Comparison of ENCODE assay signal across 8 cellular contexts in the genomic region with DNA sequence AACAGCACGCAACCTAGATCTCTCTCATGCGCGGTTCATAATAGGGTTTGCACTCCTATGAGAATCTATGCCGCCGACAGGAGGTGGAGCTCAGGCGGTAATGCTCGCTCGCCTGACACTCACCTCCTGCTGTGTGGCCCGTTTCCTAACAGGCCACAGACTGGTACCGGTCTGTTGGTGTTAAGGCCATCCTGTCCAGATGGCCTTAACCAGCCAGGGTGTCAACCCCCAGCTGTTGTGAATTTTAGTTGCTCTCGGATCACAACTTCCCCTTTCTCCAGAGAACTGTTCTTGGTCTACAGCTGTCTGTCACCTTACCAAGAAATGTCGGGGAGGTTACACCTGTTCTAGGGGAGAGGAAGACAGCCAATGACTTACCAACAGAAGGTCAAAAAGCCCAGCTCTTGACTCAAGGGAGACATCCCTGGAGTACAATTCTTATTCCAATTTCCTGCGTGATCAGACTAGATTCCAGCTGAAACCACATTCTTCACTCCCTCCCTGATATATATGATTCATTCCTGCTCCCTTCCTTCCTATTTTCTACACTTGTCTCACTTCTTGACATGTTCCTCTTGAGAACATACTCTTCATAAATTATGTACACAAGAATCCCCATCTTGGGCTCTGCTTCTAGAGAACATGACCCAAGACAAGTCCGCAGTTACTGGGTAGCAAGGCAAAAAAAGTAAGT. TPM values are rescaled to one million over a fixed set of nuclear protein-coding genes. Genes with fewer than 3 reads are reported as not detected.
DNase-seq lines count a peak whose midpoint lies in the region; ATAC-seq, FAIRE-seq and TF ChIP-seq lines count a peak whose summit lies in the region.

No MANE protein-coding gene starts in this region.

- no peaks in the 10 kb centered on the region for H3K27me3 Mint-ChIP-seq in endodermal cell (ENCODE audit: insufficient read depth)

- H3K79me2 ChIP-seq in GM12878 (ENCODE audit: control insufficient read depth, insufficient read depth, low read length), result no peaks in the 10 kb centered on the region

- no TSS peak for BruUV-seq in GM12878 (replicated peaks; lab: Mats Ljungman, UMichigan)

- no peak for TF ChIP-seq CTCF in GM20000 (IDR thresholded peaks at IDR 0.05; ENCODE audit: extremely low read depth, missing control alignments)
- no peak for TF ChIP-seq CTCF in GM12878 (IDR thresholded peaks at IDR 0.05 in 2 of 3, conservative IDR thresholded peaks at IDR 0.05 in 1 of 3; ENCODE audit: control insufficient read depth in 2 of 3, extremely low read depth in 1 of 3, insufficient read depth in 1 of 3, low read depth in 3 of 3, low read length in 3 of 3)
- no peak for TF ChIP-seq CTCF in endodermal cell (conservative IDR thresholded peaks at IDR 0.05)

- intact Hi-C loops in GM12878 (cut with micrococcal nuclease; ENCODE audit: unreplicated experiment), result no loop called here

- peak overlapping the region; percentile 54; the same call in 1 of the 2 replicates for H3K4me2 ChIP-seq in GM12878 (ENCODE audit: control insufficient read depth, insufficient read depth)

- no peaks in the 10 kb centered on the region for H3K9me3 Mint-ChIP-seq in endodermal cell

- TF ChIP-seq POLR2A in GM12878 (IDR thresholded peaks at IDR 0.05; ENCODE audit: low read depth, low read length), result no peak

- no peaks in the 10 kb centered on the region for H4K20me1 ChIP-seq in GM12878 (ENCODE audit: control insufficient read depth, insufficient read depth)

- CTCF ChIA-PET in GM12878 (lab: Yijun Ruan, JAX), result no interaction called here

- H3K4me3 Mint-ChIP-seq in endodermal cell, result no peak overlapping the region

- H3K4me3 ChIP-seq in GM12878, result no peak overlapping the region
- no peak overlapping the region for H3K4me3 ChIP-seq in endodermal cell (ENCODE audit: low read length)

- H3K9ac ChIP-seq in GM12878 (ENCODE audit: control insufficient read depth, insufficient read depth, low read length) (no peak overlapping the region), endodermal cell (ENCODE audit: extremely low read depth, low read length, poor library complexity, severe bottlenecking) (no peak overlapping the region)

- H3K36me3 Mint-ChIP-seq in endodermal cell (ENCODE audit: low read depth), result no peaks in the 10 kb centered on the region

- H3K27ac ChIP-seq in GM12878 (ENCODE audit: control insufficient read depth, insufficient read depth), result no peak overlapping the region
- no peak overlapping the region for H3K27ac ChIP-seq in endodermal cell (ENCODE audit: low read depth, low read length)

- DNase-seq in GF-D8 (lab: John Stamatoyannopoulos, UW) (peak; percentile 76), GM20000 (ENCODE audit: low spot score) (peak; percentile 63), GM12878 (ENCODE audit: low read depth, low spot score) (peak; percentile 33), D341Med (ENCODE audit: low spot score) (no peak), endodermal cell (no peak)
- no peak for DNase-seq in activated effector memory CD4-positive, alpha-beta T cell treated with Interleukin-2 at 50 U/mL for 16 hours

- peaks cover 7% of the 10 kb centered on the region for H3K4me1 ChIP-seq in GM12878 (ENCODE audit: control insufficient read depth, insufficient read depth, low read length)
- H3K4me1 ChIP-seq in endodermal cell (ENCODE audit: control insufficient read depth, insufficient read depth, low read length), result no peaks in the 10 kb centered on the region

- H3K4me1 Mint-ChIP-seq in endodermal cell, result peaks cover 6% of the 10 kb centered on the region

- H3K9me3 ChIP-seq in GM12878 (replicated peaks; ENCODE audit: control insufficient read depth, insufficient read depth, low read length), result no peaks in the 10 kb centered on the region
- no peaks in the 10 kb centered on the region for H3K9me3 ChIP-seq in endodermal cell (ENCODE audit: control insufficient read depth, low read length)

- 0 out of 4 replicates have a peak, but pooled peaks of 1 of the 2 experiments have one; percentile 29 for TF ChIP-seq EP300 in GM12878 (IDR thresholded peaks at IDR 0.05; ENCODE audit: borderline replicate concordance in 1 of 2, control insufficient read depth in 1 of 2, low read depth in 2 of 2, low read length in 2 of 2)

- H2AFZ ChIP-seq in GM12878 (ENCODE audit: control insufficient read depth, low read depth, low read length), result peak overlapping the region; percentile 33

- POLR2A ChIA-PET in GM12878 (lab: Charles Lee), result no interaction called here

- H3K27ac Mint-ChIP-seq in endodermal cell, result no peak overlapping the region

- ATAC-seq in HG03354 (IDR thresholded peaks at IDR 0.05; ENCODE audit: poor library complexity, severe bottlenecking, unreplicated experiment) (peak; percentile 96), GM12878 (peak; percentile 87), HG03045 (IDR thresholded peaks at IDR 0.05; ENCODE audit: unreplicated experiment) (no peak)

- 15% methylated on average over 14 of the region's 14 CpGs for WGBS in GM12878 (ENCODE audit: insufficient coverage, insufficient replicate concordance, low lambda C conversion rate, missing lambda C conversion rate)
- 92 to 95% methylated on average over 14 of the region's 14 CpGs for WGBS in endodermal cell (ENCODE audit: insufficient coverage in 1 of 2, insufficient read length in 1 of 2), 2 experiments

- SMC1A ChIA-PET in GM12878 (lab: Charles Lee; ENCODE audit: uncharacterized antibody, unreplicated experiment), result interaction anchor here (1.5 kb wide), 1 partner anchor 10 kb away, joined by 7 read pairs; no protein-coding TSS in a partner anchor

- RAD21 ChIA-PET in GM12878 (lab: Charles Lee; ENCODE audit: unreplicated experiment), result interaction anchor here (1.2 kb wide), 1 partner anchor 10 kb away, joined by 3 read pairs; no protein-coding TSS in a partner anchor

- no peaks in the 10 kb centered on the region for H3K36me3 ChIP-seq in GM12878 (ENCODE audit: control insufficient read depth in 2 of 2, insufficient read depth in 2 of 2, low read length in 1 of 2)
- H3K36me3 ChIP-seq in endodermal cell (ENCODE audit: control insufficient read depth, insufficient read depth, low read length), result no peaks in the 10 kb centered on the region

- no peak for TF ChIP-seq RAD21 in GM12878 (IDR thresholded peaks at IDR 0.05; ENCODE audit: insufficient read depth, low read depth, low read length)

- peak; percentile 90 for FAIRE-seq in GM12878 (lab: Jason Lieb, UNC)

- in situ Hi-C loops in GM12878 (cut with MboI), result no loop called here

- H3K27me3 ChIP-seq in GM12878 (replicated peaks in 1 of 2; ENCODE audit: control insufficient read depth in 2 of 2, insufficient read depth in 2 of 2, low read length in 1 of 2) (no peaks in the 10 kb centered on the region), endodermal cell (ENCODE audit: control insufficient read depth, insufficient read depth, low read length, poor library complexity, severe bottlenecking) (no peaks in the 10 kb centered on the region)

TF ChIP-seq in GM12878, 131 proteins besides CTCF, POLR2A, EP300 and RAD21 (continues in another document):
- no peak for TF ChIP-seq BRCA1 (IDR thresholded peaks at IDR 0.05; ENCODE audit: low read depth, low read length)
- no peak for TF ChIP-seq IRF4 (IDR thresholded peaks at IDR 0.05; ENCODE audit: low read depth, low read length)
- no peak for TF ChIP-seq KAT2A (conservative IDR thresholded peaks at IDR 0.05; ENCODE audit: control insufficient read depth, low read depth, low read length)
- TF ChIP-seq MEF2A (IDR thresholded peaks at IDR 0.05; ENCODE audit: insufficient read depth, low read depth, low read length), result no peak
- TF ChIP-seq ASH2L (IDR thresholded peaks at IDR 0.05; ENCODE audit: borderline replicate concordance, low read depth), result no peak
- no peak for TF ChIP-seq SMC3 (IDR thresholded peaks at IDR 0.05; ENCODE audit: borderline replicate concordance, low read length)

RNA-seq across cellular contexts. Expression of a gene that starts 23.1 kb away (rescaled TPM):
- 29.0 and 30.4 TPM in 2 replicates for total RNA-seq in GM12878 (2013; cell fraction: nucleolus; rRNA removed)
- total RNA-seq in GM12878 (2014; rRNA removed) (1.4 and 1.6 TPM in 2 replicates), GM12878 (2014; rRNA removed; fragmentation: Illumina TruSeq; extraction: Trizol) (1.4 and 1.6 TPM in 2 replicates), GM12878 (2021) (1.9 and 2.1 TPM in 2 replicates), endodermal cell (10 to 100 TPM in 1 of 2 donors, 1 to 10 TPM in 1; 9.6 to 12.1 TPM)
- polyA plus RNA-seq in GM12878 (2011; ENCODE audit: low read depth), result 0.25 TPM
- polyA plus RNA-seq in GM12878 (2011; rRNA removed) (0.08 and 0.09 TPM in 2 replicates), GM12878 (2014; fragmentation: Illumina TruSeq; extraction: Trizol) (1.4 and 1.6 TPM in 2 replicates), GM12878 (2014; fragmentation: Nextera tagmentation; extraction: Ambion mirVana) (under 1 TPM; 0.26 to 0.29 TPM), GM12878 (2014; rRNA removed) (1.4 and 1.5 TPM in 2 replicates), GM12878 (2016; fragmentation: Nextera tagmentation; extraction: Ambion mirVana) (1 to 10 TPM; 1.0 to 1.2 TPM)
- 0.03 and 0.09 TPM in 2 replicates for polyA plus RNA-seq in GM12878 (2011; cell fraction: cytosol; rRNA removed)
- 0.12 and 0.20 TPM in 2 replicates for polyA plus RNA-seq in GM12878 (2011; cell fraction: nucleus; rRNA removed)
- polyA plus RNA-seq in GM12878 (2012), result 0.23 and 0.44 TPM in 2 replicates
- 0.07 and 0.21 TPM in 2 replicates for polyA minus RNA-seq in GM12878 (2011; rRNA and poly(A)+ RNA removed)
- not detected in 2 replicates for polyA minus RNA-seq in GM12878 (2011; cell fraction: cytosol; rRNA and poly(A)+ RNA removed)
- polyA minus RNA-seq in GM12878 (2011; cell fraction: nucleus; rRNA and poly(A)+ RNA removed), result 0.12 and 0.19 TPM in 2 replicates
- polyA plus RNA-seq in endodermal cell (2013, experiment 1 of 2), result 13.1 TPM
- 12.3 TPM for polyA plus RNA-seq in endodermal cell (2013, experiment 2 of 2)

RNA-seq across cellular contexts. Expression of a gene that starts 40.3 kb away (rescaled TPM):
- total RNA-seq in GM12878 (2013; cell fraction: nucleolus; rRNA removed), result 52.6 and 57.0 TPM in 2 replicates
- 7.4 and 7.6 TPM in 2 replicates for total RNA-seq in GM12878 (2014; rRNA removed)
- 6.5 and 6.7 TPM in 2 replicates for total RNA-seq in GM12878 (2014; rRNA removed; fragmentation: Illumina TruSeq; extraction: Trizol)
- 10.5 and 11.6 TPM in 2 replicates for total RNA-seq in GM12878 (2021)
- 3.9 TPM for polyA plus RNA-seq in GM12878 (2011; ENCODE audit: low read depth)
- 9.7 and 11.1 TPM in 2 replicates for polyA plus RNA-seq in GM12878 (2011; rRNA removed)
- 9.2 and 9.4 TPM in 2 replicates for polyA plus RNA-seq in GM12878 (2011; cell fraction: cytosol; rRNA removed)
- 10.9 and 14.7 TPM in 2 replicates for polyA plus RNA-seq in GM12878 (2011; cell fraction: nucleus; rRNA removed)
- 3.6 and 4.5 TPM in 2 replicates for polyA plus RNA-seq in GM12878 (2012)
- 9.2 and 10.0 TPM in 2 replicates for polyA plus RNA-seq in GM12878 (2014; fragmentation: Illumina TruSeq; extraction: Trizol)
- 1 to 10 TPM in 1 of 2 experiments, under 1 TPM in 1; 0.71 to 1.5 TPM for polyA plus RNA-seq in GM12878 (2014; fragmentation: Nextera tagmentation; extraction: Ambion mirVana)
- 8.1 and 8.3 TPM in 2 replicates for polyA plus RNA-seq in GM12878 (2014; rRNA removed)
- polyA plus RNA-seq in GM12878 (2016; fragmentation: Nextera tagmentation; extraction: Ambion mirVana), result 1 to 10 TPM; 4.8 to 5.0 TPM
- polyA minus RNA-seq in GM12878 (2011; rRNA and poly(A)+ RNA removed), result 31.2 and 51.1 TPM in 2 replicates
- polyA minus RNA-seq in GM12878 (2011; cell fraction: cytosol; rRNA and poly(A)+ RNA removed), result 5.7 and 7.3 TPM in 2 replicates
- polyA minus RNA-seq in GM12878 (2011; cell fraction: nucleus; rRNA and poly(A)+ RNA removed), result 23.2 and 27.4 TPM in 2 replicates
- 10 to 100 TPM; 27.4 to 31.2 TPM for total RNA-seq in endodermal cell
- 26.3 TPM for polyA plus RNA-seq in endodermal cell (2013, experiment 1 of 2)
- polyA plus RNA-seq in endodermal cell (2013, experiment 2 of 2), result 22.9 TPM

Comparison
In these comparisons a context has a peak if more than half of its experiments do, and no peak if none do; other contexts are left out.
1. DNase-seq: peak in GF-D8 (single experiment), GM20000 (single experiment) and GM12878 (single experiment); none in D341Med (single experiment), endodermal cell (single experiment) and activated effector memory CD4-positive, alpha-beta T cell treated with Interleukin-2 at 50 U/mL for 16 hours (single experiment).